ENCODE assay signal across 1 cellular context in genomic region chr1:42927274-42927841, GRCh38.
TF ChIP-seq lines count a peak whose summit lies in the region.

No MANE protein-coding gene starts in this region.

TF ChIP-seq in H1, 55 proteins besides CTCF, POLR2A, EP300 and RAD21:
- no peak for TF ChIP-seq BRCA1 (IDR thresholded peaks at IDR 0.05; ENCODE audit: low read depth, low read length)
- no peak for TF ChIP-seq GTF2F1 (IDR thresholded peaks at IDR 0.05; ENCODE audit: borderline replicate concordance, low read depth, low read length)
- no peak for TF ChIP-seq CBX5 (IDR thresholded peaks at IDR 0.05; ENCODE audit: low read depth, low read length)
- 0 out of 2 replicates have a peak, but pooled peaks have one; percentile 41 for TF ChIP-seq ATF2 (IDR thresholded peaks at IDR 0.05; ENCODE audit: low read length)
- TF ChIP-seq TAF1 (IDR thresholded peaks at IDR 0.05; ENCODE audit: low read depth, low read length): no peak
- peak; percentile 22; the same call in 1 of the 2 replicates for TF ChIP-seq POLR2AphosphoS5 (IDR thresholded peaks at IDR 0.05; ENCODE audit: low read depth, low read length)
- TF ChIP-seq SP2 (IDR thresholded peaks at IDR 0.05; ENCODE audit: low read length): no peak
- TF ChIP-seq, protein P1, sequence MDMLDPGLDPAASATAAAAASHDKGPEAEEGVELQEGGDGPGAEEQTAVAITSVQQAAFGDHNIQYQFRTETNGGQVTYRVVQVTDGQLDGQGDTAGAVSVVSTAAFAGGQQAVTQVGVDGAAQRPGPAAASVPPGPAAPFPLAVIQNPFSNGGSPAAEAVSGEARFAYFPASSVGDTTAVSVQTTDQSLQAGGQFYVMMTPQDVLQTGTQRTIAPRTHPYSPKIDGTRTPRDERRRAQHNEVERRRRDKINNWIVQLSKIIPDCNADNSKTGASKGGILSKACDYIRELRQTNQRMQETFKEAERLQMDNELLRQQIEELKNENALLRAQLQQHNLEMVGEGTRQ (IDR thresholded peaks at IDR 0.05; ENCODE audit: low read length): no peak
- no peak for TF ChIP-seq CHD1 (IDR thresholded peaks at IDR 0.05; ENCODE audit: low read depth, low read length)
- no peak for TF ChIP-seq SP4 (IDR thresholded peaks at IDR 0.05; ENCODE audit: low read length)
